1 cellular context compared by ENCODE assay signal in the genomic region with DNA sequence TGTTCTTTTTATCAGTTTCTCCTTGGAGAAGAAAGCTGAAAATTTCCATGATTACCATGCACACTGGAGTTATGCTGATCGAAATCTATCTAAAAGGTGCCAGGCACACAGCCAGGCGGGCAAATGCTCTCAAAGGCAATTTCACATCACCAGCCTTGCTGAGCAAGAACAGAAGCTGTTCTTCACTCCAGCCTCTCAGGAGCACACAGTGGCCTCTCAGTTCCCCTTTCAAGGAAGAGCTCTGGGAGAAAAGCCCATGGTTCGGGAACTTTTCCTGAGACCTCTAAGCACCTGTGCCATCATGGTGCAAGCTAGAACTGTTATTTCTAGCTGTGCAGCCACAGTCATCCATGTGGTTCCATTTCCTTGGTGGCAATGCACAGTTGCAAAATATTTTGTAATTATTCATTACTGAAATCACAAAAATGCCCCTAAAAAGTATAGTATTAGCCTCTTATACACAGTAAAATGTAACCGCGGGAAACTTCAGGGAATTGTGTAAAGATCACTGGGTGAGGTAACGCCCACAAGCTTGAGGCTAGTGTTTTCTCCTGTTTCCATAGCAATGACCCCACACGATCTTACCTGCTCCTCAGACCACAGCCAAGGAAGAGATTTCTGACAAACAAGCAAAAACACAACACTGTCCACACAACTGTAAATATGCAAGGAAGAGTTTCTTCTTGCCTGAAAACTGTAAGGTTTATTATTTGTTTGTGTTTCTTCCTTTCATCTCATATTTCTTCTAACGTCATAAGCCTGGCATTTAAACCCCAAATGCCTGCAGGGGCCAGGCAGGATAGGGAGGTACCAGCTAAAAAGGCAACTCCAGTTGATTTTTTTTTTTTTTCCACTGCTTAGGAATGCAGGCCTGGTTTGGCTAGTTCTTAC.
TF ChIP-seq lines count a peak whose summit lies in the region.

No MANE protein-coding gene starts in this region.

TF ChIP-seq in HepG2, 621 proteins besides CTCF, POLR2A, EP300 and RAD21 (continued from another document):
- TF ChIP-seq, protein P1, sequence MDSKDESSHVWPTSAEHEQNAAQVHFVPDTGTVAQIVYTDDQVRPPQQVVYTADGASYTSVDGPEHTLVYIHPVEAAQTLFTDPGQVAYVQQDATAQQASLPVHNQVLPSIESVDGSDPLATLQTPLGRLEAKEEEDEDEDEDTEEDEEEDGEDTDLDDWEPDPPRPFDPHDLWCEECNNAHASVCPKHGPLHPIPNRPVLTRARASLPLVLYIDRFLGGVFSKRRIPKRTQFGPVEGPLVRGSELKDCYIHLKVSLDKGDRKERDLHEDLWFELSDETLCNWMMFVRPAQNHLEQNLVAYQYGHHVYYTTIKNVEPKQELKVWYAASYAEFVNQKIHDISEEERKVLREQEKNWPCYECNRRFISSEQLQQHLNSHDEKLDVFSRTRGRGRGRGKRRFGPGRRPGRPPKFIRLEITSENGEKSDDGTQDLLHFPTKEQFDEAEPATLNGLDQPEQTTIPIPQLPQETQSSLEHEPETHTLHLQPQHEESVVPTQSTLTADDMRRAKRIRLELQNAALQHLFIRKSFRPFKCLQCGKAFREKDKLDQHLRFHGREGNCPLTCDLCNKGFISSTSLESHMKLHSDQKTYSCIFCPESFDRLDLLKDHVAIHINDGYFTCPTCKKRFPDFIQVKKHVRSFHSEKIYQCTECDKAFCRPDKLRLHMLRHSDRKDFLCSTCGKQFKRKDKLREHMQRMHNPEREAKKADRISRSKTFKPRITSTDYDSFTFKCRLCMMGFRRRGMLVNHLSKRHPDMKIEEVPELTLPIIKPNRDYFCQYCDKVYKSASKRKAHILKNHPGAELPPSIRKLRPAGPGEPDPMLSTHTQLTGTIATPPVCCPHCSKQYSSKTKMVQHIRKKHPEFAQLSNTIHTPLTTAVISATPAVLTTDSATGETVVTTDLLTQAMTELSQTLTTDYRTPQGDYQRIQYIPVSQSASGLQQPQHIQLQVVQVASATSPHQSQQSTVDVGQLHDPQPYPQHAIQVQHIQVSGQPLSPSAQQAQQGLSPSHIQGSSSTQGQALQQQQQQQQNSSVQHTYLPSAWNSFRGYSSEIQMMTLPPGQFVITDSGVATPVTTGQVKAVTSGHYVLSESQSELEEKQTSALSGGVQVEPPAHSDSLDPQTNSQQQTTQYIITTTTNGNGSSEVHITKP (CRISPR knock-in tag; IDR thresholded peaks at IDR 0.05; ENCODE audit: low read depth), result no peak
- TF ChIP-seq SAFB2 (CRISPR knock-in tag; IDR thresholded peaks at IDR 0.05; ENCODE audit: borderline replicate concordance, low read depth), result no peak
- TF ChIP-seq SMAD3 (CRISPR knock-in tag; IDR thresholded peaks at IDR 0.05), result no peak
- TF ChIP-seq HNRNPH1 (optimal IDR thresholded peaks at IDR 0.05; ENCODE audit: low read depth, low read length), result no peak
- no peak for TF ChIP-seq TSC22D2 (CRISPR knock-in tag; IDR thresholded peaks at IDR 0.05; ENCODE audit: borderline replicate concordance)
- no peak for TF ChIP-seq SNAPC4 (CRISPR knock-in tag; IDR thresholded peaks at IDR 0.05)
- no peak for TF ChIP-seq JUND (CRISPR knock-in tag; IDR thresholded peaks at IDR 0.05)
- no peak for TF ChIP-seq RFX5 (IDR thresholded peaks at IDR 0.05; ENCODE audit: low read depth, low read length)
- TF ChIP-seq ZNF570 (CRISPR knock-in tag; IDR thresholded peaks at IDR 0.05; ENCODE audit: borderline replicate concordance), result no peak
- TF ChIP-seq ZIK1 (CRISPR knock-in tag; IDR thresholded peaks at IDR 0.05; ENCODE audit: borderline replicate concordance, low read depth), result no peak
TF ChIP-seq in HepG2: peak in this region for 4.
